In the genomic region with DNA sequence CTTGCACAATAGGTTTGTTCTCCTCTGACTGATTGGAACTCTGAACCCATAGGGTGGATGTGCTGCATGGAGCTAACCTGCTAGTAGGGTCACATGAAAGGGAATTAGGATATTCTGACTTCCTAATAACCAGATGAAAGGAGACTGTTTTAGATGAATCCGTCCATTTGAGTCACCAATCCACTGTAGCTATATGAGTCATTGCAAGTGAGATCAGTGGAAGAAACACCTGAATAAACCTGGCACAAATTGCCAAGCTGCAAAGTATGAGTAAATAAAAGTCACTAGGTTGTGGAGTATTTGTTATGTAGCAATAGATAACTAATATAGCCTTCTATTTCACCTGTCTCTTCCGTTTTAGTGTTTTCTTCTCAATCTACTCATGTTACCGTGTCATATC, we compare ENCODE assay signal across 24 cellular contexts.
DNase-seq lines count a peak whose midpoint lies in the region; ATAC-seq, FAIRE-seq and TF ChIP-seq lines count a peak whose summit lies in the region.
"Had no signal": no experiment of that assay in that cellular context is flagged by ENCODE, and none has a peak within 500 bp of the region (broad histone marks: within the 10 kb centered on the region; RNA-seq: fewer than 3 reads in every experiment).

No MANE protein-coding gene starts in this region.

- H3K9me3 ChIP-seq in breast epithelium: peaks cover 0 to 5% of the 10 kb centered on the region in 2 donors
- H3K9me3 ChIP-seq: ovary, Peyer's patch, transverse colon had no signal

- H3K27ac Mint-ChIP-seq in MCF 10A (ENCODE audit: low read depth, unreplicated experiment): no peak overlapping the region
- H3K27ac Mint-ChIP-seq: activated CD4-positive, alpha-beta T cell treated with anti-CD3 and anti-CD28 coated beads, Interleukin-2, amount 10 ng/mL, durations not matched to agents 7 days and 5 days; activated T-helper 2 cell treated with anti-CD3 and anti-CD28 coated beads, Interferon-gamma antibody, Interleukin-2, Interleukin-4, amounts not matched to agents 10 μg/mL and 5 μg/mL and 100 μg/mL, durations not matched to agents 14 hours and 24 hours and 36 hours; nephron had no signal

- H3K4me1 Mint-ChIP-seq in MCF 10A (ENCODE audit: insufficient read depth, unreplicated experiment): no peaks in the 10 kb centered on the region
- H3K4me1 Mint-ChIP-seq: activated CD4-positive, alpha-beta T cell treated with anti-CD3 and anti-CD28 coated beads, Interleukin-2, amount 10 ng/mL, durations not matched to agents 7 days and 5 days had no signal

- no peaks in the 10 kb centered on the region for H3K27me3 Mint-ChIP-seq in MCF 10A (ENCODE audit: insufficient read depth, unreplicated experiment)
- H3K27me3 Mint-ChIP-seq: activated CD4-positive, alpha-beta T cell treated with anti-CD3 and anti-CD28 coated beads, Interleukin-2, amount 10 ng/mL, durations not matched to agents 7 days and 5 days had no signal

- BruUV-seq in MCF 10A (replicated peaks; lab: Mats Ljungman, UMichigan): no TSS peak

- no peak for ATAC-seq in HG02852 (IDR thresholded peaks at IDR 0.05; ENCODE audit: unreplicated experiment)
- no peak for ATAC-seq in GM18511 (IDR thresholded peaks at IDR 0.05; ENCODE audit: unreplicated experiment)
- ATAC-seq: left lobe of liver, sciatic nerve had no signal

- no peaks in the 10 kb centered on the region for H3K36me3 Mint-ChIP-seq in MCF 10A (ENCODE audit: insufficient read depth, unreplicated experiment)

- H3K27ac ChIP-seq in breast epithelium: no peak overlapping the region
- H3K27ac ChIP-seq: ovary, Peyer's patch, SK-N-MC, transverse colon, VCaP had no signal

- POLR2A ChIA-PET in MCF 10A (lab: Yijun Ruan, JAX): no interaction called here

- no peak overlapping the region for H3K4me3 ChIP-seq in breast epithelium
- H3K4me3 ChIP-seq: ovary, Peyer's patch, SK-N-MC, transverse colon had no signal

- intact Hi-C loops in MCF 10A (cut with micrococcal nuclease): loop anchor here (10.0 kb wide), 1 partner anchor 398 kb away; no protein-coding TSS in a partner anchor
- intact Hi-C loops in breast epithelium (cut with DNase I; ENCODE audit: low total_unique reads): no loop called here

- DNase-seq in MCF 10A (ENCODE audit: unreplicated experiment) (peak; percentile 56), breast epithelium (ENCODE audit: low spot score in 2 of 2) (no peak), SHP77 treated with DMSO at 0.1 percent for 48 hours (lab: John Stamatoyannopoulos, UW) (peak; percentile 54), GM19238 (ENCODE audit: insufficient read length, low spot score) (no peak), KBM-7 (no peak)
- DNase-seq: activated CD4-positive, alpha-beta T cell treated with anti-CD3 and anti-CD28 coated beads, Interleukin-2, amount 10 ng/mL, durations not matched to agents 7 days and 5 days; effector memory CD4-positive, alpha-beta T cell; MM.1S; NCI-H1436; ovary; Peyer's patch; stimulated activated CD4-positive, alpha-beta T cell treated with anti-CD3 and anti-CD28 coated beads, Interleukin-15, amount 100 ng/mL, for 24 hours; stimulated activated CD8-positive, alpha-beta memory T cell treated with anti-CD3 and anti-CD28 coated beads, Interleukin-4, amount 100 ng/mL, for 48 hours; transverse colon had no signal

- H3K4me3 Mint-ChIP-seq in MCF 10A (ENCODE audit: unreplicated experiment): no peak overlapping the region
- H3K4me3 Mint-ChIP-seq: activated CD4-positive, alpha-beta T cell treated with anti-CD3 and anti-CD28 coated beads, Interleukin-2, amount 10 ng/mL, durations not matched to agents 7 days and 5 days; nephron had no signal

- CTCF ChIA-PET in MCF 10A (lab: Yijun Ruan, JAX): no interaction called here

- peak; percentile 97 for FAIRE-seq in islet of Langerhans (lab: Jason Lieb, UNC)
- FAIRE-seq: A204.1 had no signal

- in situ Hi-C loops in KBM-7 (cut with MboI; ENCODE audit: low pct_unique_long_range_greater_than_20kb, low sequenced_read_pairs): no loop called here

- H3K4me1 ChIP-seq in breast epithelium: no peaks in the 10 kb centered on the region

- TF ChIP-seq CTCF in MCF 10A (IDR thresholded peaks at IDR 0.05; ENCODE audit: unreplicated experiment) (no peak), breast epithelium (IDR thresholded peaks at IDR 0.05) (no peak)

- no peak for TF ChIP-seq POLR2A in breast epithelium (IDR thresholded peaks at IDR 0.05)

- no peaks in the 10 kb centered on the region for H3K9me3 Mint-ChIP-seq in MCF 10A (ENCODE audit: unreplicated experiment)
- H3K9me3 Mint-ChIP-seq: activated CD4-positive, alpha-beta T cell treated with anti-CD3 and anti-CD28 coated beads, Interleukin-2, amount 10 ng/mL, durations not matched to agents 7 days and 5 days; activated T-helper 2 cell treated with anti-CD3 and anti-CD28 coated beads, Interferon-gamma antibody, Interleukin-2, Interleukin-4, amounts not matched to agents 10 μg/mL and 5 μg/mL and 100 μg/mL, durations not matched to agents 14 hours and 24 hours and 36 hours; nephron had no signal

- H3K27me3 ChIP-seq in breast epithelium: no peaks in the 10 kb centered on the region
- H3K27me3 ChIP-seq: ovary, Peyer's patch, transverse colon had no signal

- H3K36me3 ChIP-seq in breast epithelium: no peaks in the 10 kb centered on the region
- H3K36me3 ChIP-seq: ovary, Peyer's patch, transverse colon had no signal

Comparison
In these comparisons a context has a peak if more than half of its experiments do, and no peak if none do; other contexts are left out.
1. DNase-seq: peak in MCF 10A (single experiment) and SHP77 treated with DMSO at 0.1 percent for 48 hours (single experiment); none in breast epithelium (0 of 2), GM19238 (single experiment) and KBM-7 (single experiment).